In genomic region chr6:87501809-87502572, GRCh38 we compare ENCODE assay signal across 27 cellular contexts. TPM values are rescaled to one million over a fixed set of nuclear protein-coding genes. Genes with fewer than 3 reads are reported as not detected.
DNase-seq lines count a peak whose midpoint lies in the region; ATAC-seq and TF ChIP-seq lines count a peak whose summit lies in the region.
"Had no signal": no experiment of that assay in that cellular context is flagged by ENCODE, and none has a peak within 500 bp of the region (broad histone marks: within the 10 kb centered on the region; RNA-seq: fewer than 3 reads in every experiment).

No MANE protein-coding gene starts in this region.

- H3K36me3 ChIP-seq in PC-9 (ENCODE audit: low read depth) = no peaks in the 10 kb centered on the region
- H3K36me3 ChIP-seq: BE2C had no signal

- H3K4me1 Mint-ChIP-seq in activated CD8-positive, alpha-beta T cell treated with anti-CD3 and anti-CD28 coated beads for 36 hours (ENCODE audit: low read depth) = peaks cover 2% of the 10 kb centered on the region
- peaks cover 5% of the 10 kb centered on the region for H3K4me1 Mint-ChIP-seq in osteocyte (ENCODE audit: unreplicated experiment)
- H3K4me1 Mint-ChIP-seq: GM23338 had no signal

- H3K27ac ChIP-seq in PC-9 = no peak overlapping the region
- H3K27ac ChIP-seq: brain microvascular endothelial cell, gastroesophageal sphincter, neutrophil, psoas muscle, RWPE1 had no signal

- H3K36me3 Mint-ChIP-seq in activated CD8-positive, alpha-beta T cell treated with anti-CD3 and anti-CD28 coated beads for 36 hours (ENCODE audit: low read depth) = peaks cover 3% of the 10 kb centered on the region
- H3K36me3 Mint-ChIP-seq in osteocyte (ENCODE audit: unreplicated experiment) = peaks cover 31% of the 10 kb centered on the region

- no peak overlapping the region for H3K4me3 Mint-ChIP-seq in activated CD8-positive, alpha-beta T cell treated with anti-CD3 and anti-CD28 coated beads for 36 hours
- no peak overlapping the region for H3K4me3 Mint-ChIP-seq in osteocyte (ENCODE audit: unreplicated experiment)
- H3K4me3 Mint-ChIP-seq: GM23338, T-helper 17 cell had no signal

- H3K9me3 ChIP-seq in PC-9 (ENCODE audit: insufficient read depth, low read depth) = no peaks in the 10 kb centered on the region
- H3K9me3 ChIP-seq: adrenal gland, BE2C, gastroesophageal sphincter, neutrophil, psoas muscle, SK-N-SH had no signal

- DNase-seq in NCI-H748 (lab: John Stamatoyannopoulos, UW; ENCODE audit: unreplicated experiment) (peak; percentile 43), NCI-H748 treated with DMSO at 0.1 percent for 48 hours (lab: John Stamatoyannopoulos, UW) (no peak), osteocyte (ENCODE audit: extremely low spot score, unreplicated experiment) (no peak), PC-9 (no peak)
- DNase-seq in activated CD8-positive, alpha-beta T cell treated with anti-CD3 and anti-CD28 coated beads for 36 hours = no peak
- DNase-seq: activated CD4-positive, alpha-beta T cell treated with anti-CD3 and anti-CD28 coated beads for 48 hours; activated effector memory CD4-positive, alpha-beta T cell treated with anti-CD3 and anti-CD28 coated beads, Interleukin-2, amount 50 U/mL, for 16 hours; adrenal gland; BE2C; brain microvascular endothelial cell; DMS79 treated with DMSO at 0.1 percent for 48 hours; KG1; MM.1S; NCI-H146; NCI-H2171 treated with DMSO at 0.1 percent for 48 hours; NCI-H526; psoas muscle; SK-N-SH; T-helper 17 cell had no signal

- CTCF ChIA-PET in activated CD8-positive, alpha-beta T cell treated with anti-CD3 and anti-CD28 coated beads for 36 hours (lab: Charles Lee) = no interaction called here
- CTCF ChIA-PET in PC-9 (lab: Charles Lee) = no interaction called here

- H3K27ac Mint-ChIP-seq in activated CD8-positive, alpha-beta T cell treated with anti-CD3 and anti-CD28 coated beads for 36 hours = peak overlapping the region; percentile 18
- H3K27ac Mint-ChIP-seq in osteocyte (ENCODE audit: unreplicated experiment) = peak overlapping the region; percentile 56
- H3K27ac Mint-ChIP-seq: GM23338, T-helper 17 cell had no signal

- no peak overlapping the region for H3K4me3 ChIP-seq in PC-9
- H3K4me3 ChIP-seq: adrenal gland, gastroesophageal sphincter, GM23338, lung, psoas muscle had no signal

- no peaks in the 10 kb centered on the region for H3K27me3 Mint-ChIP-seq in activated CD8-positive, alpha-beta T cell treated with anti-CD3 and anti-CD28 coated beads for 36 hours
- H3K27me3 Mint-ChIP-seq in osteocyte (ENCODE audit: unreplicated experiment) = no peaks in the 10 kb centered on the region
- H3K27me3 Mint-ChIP-seq: T-helper 17 cell had no signal

- no peaks in the 10 kb centered on the region for H3K27me3 ChIP-seq in PC-9 (ENCODE audit: insufficient read depth, low read depth)
- H3K27me3 ChIP-seq: adrenal gland, BE2C, brain microvascular endothelial cell, gastroesophageal sphincter, neutrophil had no signal

- ATAC-seq in activated CD8-positive, alpha-beta T cell treated with anti-CD3 and anti-CD28 coated beads for 36 hours = no peak
- peak; percentile 23 for ATAC-seq in esophagus mucosa
- ATAC-seq in GM18519 (IDR thresholded peaks at IDR 0.05; ENCODE audit: low FRiP score, unreplicated experiment) = no peak
- ATAC-seq in HG03457 (IDR thresholded peaks at IDR 0.05; ENCODE audit: unreplicated experiment) = no peak
- ATAC-seq: gastroesophageal sphincter, GM23338, psoas muscle, T-helper 17 cell had no signal

- no peak for TF ChIP-seq CTCF in activated CD8-positive, alpha-beta T cell treated with anti-CD3 and anti-CD28 coated beads for 36 hours (IDR thresholded peaks at IDR 0.05)
- TF ChIP-seq CTCF in osteocyte (IDR thresholded peaks at IDR 0.05) = no peak
- no peak for TF ChIP-seq CTCF in PC-9 (conservative IDR thresholded peaks at IDR 0.05)

- no peak overlapping the region for H3K4me2 ChIP-seq in PC-9
- H3K4me2 ChIP-seq: GM23338, SK-N-SH had no signal

- BruUV-seq in PC-9 (replicated peaks; lab: Mats Ljungman, UMichigan) = no TSS peak

- intact Hi-C loops in activated CD8-positive, alpha-beta T cell treated with anti-CD3 and anti-CD28 coated beads for 36 hours (cut with micrococcal nuclease) = no loop called here
- intact Hi-C loops in PC-9 (cut with micrococcal nuclease; ENCODE audit: unreplicated experiment) = no loop called here

- POLR2A ChIA-PET in activated CD8-positive, alpha-beta T cell treated with anti-CD3 and anti-CD28 coated beads for 36 hours (lab: Charles Lee) = no interaction called here
- POLR2A ChIA-PET in PC-9 (lab: Charles Lee; ENCODE audit: unreplicated experiment) = no interaction called here

- no peaks in the 10 kb centered on the region for H3K9me3 Mint-ChIP-seq in activated CD8-positive, alpha-beta T cell treated with anti-CD3 and anti-CD28 coated beads for 36 hours
- H3K9me3 Mint-ChIP-seq in osteocyte (ENCODE audit: unreplicated experiment) = no peaks in the 10 kb centered on the region
- H3K9me3 Mint-ChIP-seq: GM23338 had no signal

- H3K9me2 ChIP-seq in PC-9 (ENCODE audit: insufficient read depth) = no peaks in the 10 kb centered on the region
- H3K9me2 ChIP-seq: SK-N-SH had no signal

- no peaks in the 10 kb centered on the region for H4K20me1 ChIP-seq in PC-9 (ENCODE audit: insufficient read depth)

- no peak overlapping the region for H2AFZ ChIP-seq in PC-9
- H2AFZ ChIP-seq: GM23338 had no signal

- no peaks in the 10 kb centered on the region for H3F3A ChIP-seq in PC-9 (ENCODE audit: insufficient read depth, low read depth)

- no peaks in the 10 kb centered on the region for H3K4me1 ChIP-seq in PC-9 (replicated peaks; ENCODE audit: insufficient read depth)
- H3K4me1 ChIP-seq: adrenal gland, BE2C, gastroesophageal sphincter had no signal

- no peaks in the 10 kb centered on the region for H3K79me2 ChIP-seq in PC-9 (ENCODE audit: low read depth)

RNA-seq across cellular contexts. Expression of gene SLC35A1, which starts 29.2 kb away (rescaled TPM):
- total RNA-seq in activated CD8-positive, alpha-beta T cell treated with anti-CD3 and anti-CD28 coated beads for 36 hours = 1 to 10 TPM; 7.7 to 7.9 TPM
- total RNA-seq in esophagus mucosa = 6.5 TPM
- total RNA-seq in osteocyte = 17.2 and 19.0 TPM in 2 replicates
- 6.7 and 9.3 TPM in 2 replicates for total RNA-seq in PC-9 (2021)
